In the genomic region with DNA sequence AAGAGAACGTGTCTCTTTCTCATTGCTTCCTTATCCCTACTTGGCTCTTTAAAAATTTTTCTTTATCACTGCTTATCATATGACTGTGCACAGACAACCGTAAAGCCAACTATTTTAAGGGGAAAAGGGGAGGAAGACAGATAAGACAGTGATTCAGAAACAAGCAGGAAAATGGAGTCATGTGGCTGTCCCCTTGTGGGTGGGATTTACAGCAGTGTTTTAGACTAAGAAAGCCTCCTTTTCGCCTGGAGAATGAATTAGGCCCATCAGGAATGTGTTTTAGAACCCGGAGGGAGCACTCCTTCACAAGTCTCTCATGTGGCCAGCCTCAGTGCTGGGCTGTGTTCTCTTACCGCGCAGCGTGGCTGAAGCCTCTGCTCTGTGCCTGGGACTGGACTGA, we compare ENCODE assay signal across 14 cellular contexts. TPM values are rescaled to one million over a fixed set of nuclear protein-coding genes. Genes with fewer than 3 reads are reported as not detected.
DNase-seq lines count a peak whose midpoint lies in the region; ATAC-seq and TF ChIP-seq lines count a peak whose summit lies in the region.
"Had no signal": no experiment of that assay in that cellular context is flagged by ENCODE, and none has a peak within 500 bp of the region (broad histone marks: within the 10 kb centered on the region; RNA-seq: fewer than 3 reads in every experiment).

No MANE protein-coding gene starts in this region.

- no peaks in the 10 kb centered on the region for H3K27me3 ChIP-seq in Caco-2 (replicated peaks; ENCODE audit: control insufficient read depth, insufficient read depth, low read length)
- H3K27me3 ChIP-seq: BE2C had no signal

- no peak overlapping the region for H3K4me3 ChIP-seq in Caco-2 (ENCODE audit: low read depth, low read length)
- H3K4me3 ChIP-seq: SK-N-MC had no signal

- peak; percentile 55 for ATAC-seq in SK-N-SH treated with all-trans-retinoic acid at 6 μM for 48 hours
- ATAC-seq in GM21786 (IDR thresholded peaks at IDR 0.05; ENCODE audit: unreplicated experiment): no peak
- ATAC-seq in activated CD4-positive, CD25-positive, alpha-beta regulatory T cell treated with anti-CD3 and anti-CD28 coated beads, Interleukin-2, amount 50 U/mL, for 24 hours: no peak

- H3K9me3 Mint-ChIP-seq in Caco-2 (ENCODE audit: unreplicated experiment): no peaks in the 10 kb centered on the region
- no peaks in the 10 kb centered on the region for H3K9me3 Mint-ChIP-seq in nephron
- H3K9me3 Mint-ChIP-seq: naive B cell had no signal

- H3K36me3 Mint-ChIP-seq in Caco-2 (ENCODE audit: insufficient read depth, unreplicated experiment): no peaks in the 10 kb centered on the region
- H3K36me3 Mint-ChIP-seq in nephron (ENCODE audit: low read depth): no peaks in the 10 kb centered on the region

- no peaks in the 10 kb centered on the region for H3K9me3 ChIP-seq in Caco-2
- H3K9me3 ChIP-seq: BE2C had no signal

- no peaks in the 10 kb centered on the region for H3K36me3 ChIP-seq in Caco-2 (ENCODE audit: control insufficient read depth, insufficient read depth, low read length)

- intact Hi-C loops in Caco-2 (cut with micrococcal nuclease; ENCODE audit: unreplicated experiment): no loop called here

- H3K4me1 ChIP-seq in Caco-2: peaks cover 25% of the 10 kb centered on the region

- CTCF ChIA-PET in Caco-2 (lab: Charles Lee): no interaction called here

- BruUV-seq in Caco-2 (replicated peaks; lab: Mats Ljungman, UMichigan): no TSS peak

- TF ChIP-seq CTCF in Caco-2 (IDR thresholded peaks at IDR 0.05; ENCODE audit: insufficient read depth in 1 of 2, low read depth in 1 of 2, low read length in 1 of 2, severe bottlenecking in 1 of 2, unreplicated experiment in 1 of 2): no peak
- TF ChIP-seq CTCF in nephron (IDR thresholded peaks at IDR 0.05; ENCODE audit: unreplicated experiment in 3 of 3): no peak

- DNase-seq in Caco-2 (no peak), fibroblast of peridontal ligament (ENCODE audit: extremely low read depth) (peak; percentile 12), NCI-H82 treated with DMSO at 0.1 percent for 48 hours (lab: John Stamatoyannopoulos, UW; ENCODE audit: unreplicated experiment) (no peak)
- no peak for DNase-seq in activated CD8-positive, alpha-beta memory T cell treated with anti-CD3 and anti-CD28 coated beads, Interleukin-2, amount 50 U/mL, for 48 hours
- DNase-seq: activated CD4-positive, alpha-beta T cell treated with anti-CD3 and anti-CD28 coated beads, Interleukin-2, amount 50 U/mL, for 1 hour; BE2C; naive B cell; NCI-H146 had no signal

- H3K27me3 Mint-ChIP-seq in Caco-2 (ENCODE audit: insufficient read depth, unreplicated experiment) (no peaks in the 10 kb centered on the region), nephron (ENCODE audit: low read depth) (no peaks in the 10 kb centered on the region)
- H3K27me3 Mint-ChIP-seq: activated naive CD8-positive, alpha-beta T cell; naive B cell had no signal

- H3K27ac Mint-ChIP-seq in Caco-2 (ENCODE audit: unreplicated experiment): peak overlapping the region; percentile 59
- peak overlapping the region; percentile 38 to 95 (median 87) for H3K27ac Mint-ChIP-seq in nephron
- H3K27ac Mint-ChIP-seq: activated naive CD8-positive, alpha-beta T cell had no signal

- POLR2A ChIA-PET in Caco-2 (lab: Charles Lee): interaction anchor here (0.6 kb wide), 1 partner anchor 59 kb away, joined by 3 read pairs; no protein-coding TSS in a partner anchor

- H3K4me1 Mint-ChIP-seq in Caco-2 (ENCODE audit: low read depth, unreplicated experiment) (no peaks in the 10 kb centered on the region), nephron (peaks cover 15% of the 10 kb centered on the region)

- H3K4me3 Mint-ChIP-seq in Caco-2 (ENCODE audit: unreplicated experiment) (no peak overlapping the region), nephron (no peak overlapping the region)
- H3K4me3 Mint-ChIP-seq: activated naive CD8-positive, alpha-beta T cell; naive B cell had no signal

TF ChIP-seq in SK-N-SH treated with all-trans-retinoic acid at 6 μM for 48 hours, 23 proteins besides CTCF, POLR2A, EP300 and RAD21:
- peak; percentile 36; the same call in 1 of the 2 replicates for TF ChIP-seq ISL1 (CRISPR knock-in tag; IDR thresholded peaks at IDR 0.05)
- no peak for TF ChIP-seq ZC3H10 (CRISPR knock-in tag; IDR thresholded peaks at IDR 0.05)

RNA-seq across cellular contexts. Expression of a gene that starts 17.6 kb away (rescaled TPM):
- total RNA-seq in Caco-2 (2022): 3.6 and 4.4 TPM in 2 replicates

RNA-seq across cellular contexts. Expression of a gene that starts 58.0 kb away (rescaled TPM):
- total RNA-seq in Caco-2 (2022): 15.8 and 16.6 TPM in 2 replicates
